In the genomic region with DNA sequence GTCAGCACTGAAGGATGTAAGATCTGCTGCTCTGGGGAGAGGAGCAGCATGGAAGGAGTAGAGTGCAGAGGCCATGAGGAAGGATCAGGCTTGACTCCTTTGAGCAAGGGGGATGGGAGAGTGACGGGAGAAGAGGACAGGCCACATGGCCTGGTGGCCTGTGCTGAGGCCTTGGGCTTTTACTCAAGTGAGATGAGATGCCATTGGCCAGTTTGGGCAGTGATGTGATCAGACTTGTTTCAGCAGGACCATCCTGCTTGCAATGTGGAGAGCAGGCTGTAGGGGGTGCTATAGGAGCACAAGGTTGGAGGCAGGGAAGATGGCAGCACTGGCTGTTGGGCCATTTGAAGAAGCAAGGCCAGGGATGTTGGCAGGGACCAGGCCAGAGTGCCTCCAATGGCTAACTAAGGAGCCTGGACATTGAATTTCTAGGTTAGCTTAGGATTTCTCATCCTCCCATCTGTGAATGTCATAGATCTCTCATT, we compare ENCODE assay signal across 3 cellular contexts.
A peak's percentile ranks its signal among the peaks of the same experiment; 100 is the strongest.
TF ChIP-seq lines count a peak whose summit lies in the region.

No MANE protein-coding gene starts in this region.

TF ChIP-seq in GM23338, 12 proteins besides CTCF, POLR2A, EP300 and RAD21:
- no peak for TF ChIP-seq ZNF331 (CRISPR knock-in tag; IDR thresholded peaks at IDR 0.05; ENCODE audit: low read depth)
- no peak for TF ChIP-seq EZH2phosphoT487 (IDR thresholded peaks at IDR 0.05; ENCODE audit: unreplicated experiment)
- TF ChIP-seq ZNF114 (CRISPR knock-in tag; IDR thresholded peaks at IDR 0.05), result peak; percentile 82; the same call in 1 of the 2 replicates
- no peak for TF ChIP-seq NANOG (IDR thresholded peaks at IDR 0.05; ENCODE audit: borderline replicate concordance)
- peak; percentile 54 for TF ChIP-seq CREB1 (CRISPR knock-in tag; IDR thresholded peaks at IDR 0.05; ENCODE audit: low read depth)
TF ChIP-seq in GM23338: peak in this region for 2.

TF ChIP-seq in SK-N-SH treated with all-trans-retinoic acid at 6 μM for 48 hours, 23 proteins besides CTCF, POLR2A, EP300 and RAD21:
- TF ChIP-seq ZFP30 (CRISPR knock-in tag; IDR thresholded peaks at IDR 0.05) (no peak), ISL1 (CRISPR knock-in tag; IDR thresholded peaks at IDR 0.05) (no peak), RARB (CRISPR knock-in tag; IDR thresholded peaks at IDR 0.05) (no peak), SNAI2 (CRISPR knock-in tag; IDR thresholded peaks at IDR 0.05) (no peak), ARNTL (CRISPR knock-in tag; IDR thresholded peaks at IDR 0.05; ENCODE audit: borderline replicate concordance, low read depth) (no peak), OSR1 (CRISPR knock-in tag; IDR thresholded peaks at IDR 0.05) (no peak), ZC3H10 (CRISPR knock-in tag; IDR thresholded peaks at IDR 0.05) (no peak), ESRRG (CRISPR knock-in tag; IDR thresholded peaks at IDR 0.05) (no peak), TCF4 (CRISPR knock-in tag; IDR thresholded peaks at IDR 0.05; ENCODE audit: borderline replicate concordance) (no peak), TOX (CRISPR knock-in tag; IDR thresholded peaks at IDR 0.05; ENCODE audit: borderline replicate concordance) (no peak), CSDC2 (CRISPR knock-in tag; IDR thresholded peaks at IDR 0.05) (no peak)
- TF ChIP-seq, protein P1, sequence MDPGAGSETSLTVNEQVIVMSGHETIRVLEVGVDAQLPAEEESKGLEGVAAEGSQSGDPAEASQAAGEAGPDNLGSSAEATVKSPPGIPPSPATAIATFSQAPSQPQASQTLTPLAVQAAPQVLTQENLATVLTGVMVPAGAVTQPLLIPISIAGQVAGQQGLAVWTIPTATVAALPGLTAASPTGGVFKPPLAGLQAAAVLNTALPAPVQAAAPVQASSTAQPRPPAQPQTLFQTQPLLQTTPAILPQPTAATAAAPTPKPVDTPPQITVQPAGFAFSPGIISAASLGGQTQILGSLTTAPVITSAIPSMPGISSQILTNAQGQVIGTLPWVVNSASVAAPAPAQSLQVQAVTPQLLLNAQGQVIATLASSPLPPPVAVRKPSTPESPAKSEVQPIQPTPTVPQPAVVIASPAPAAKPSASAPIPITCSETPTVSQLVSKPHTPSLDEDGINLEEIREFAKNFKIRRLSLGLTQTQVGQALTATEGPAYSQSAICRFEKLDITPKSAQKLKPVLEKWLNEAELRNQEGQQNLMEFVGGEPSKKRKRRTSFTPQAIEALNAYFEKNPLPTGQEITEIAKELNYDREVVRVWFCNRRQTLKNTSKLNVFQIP (CRISPR knock-in tag; IDR thresholded peaks at IDR 0.05; ENCODE audit: borderline replicate concordance, low read depth), result no peak
- TF ChIP-seq, protein P2, sequence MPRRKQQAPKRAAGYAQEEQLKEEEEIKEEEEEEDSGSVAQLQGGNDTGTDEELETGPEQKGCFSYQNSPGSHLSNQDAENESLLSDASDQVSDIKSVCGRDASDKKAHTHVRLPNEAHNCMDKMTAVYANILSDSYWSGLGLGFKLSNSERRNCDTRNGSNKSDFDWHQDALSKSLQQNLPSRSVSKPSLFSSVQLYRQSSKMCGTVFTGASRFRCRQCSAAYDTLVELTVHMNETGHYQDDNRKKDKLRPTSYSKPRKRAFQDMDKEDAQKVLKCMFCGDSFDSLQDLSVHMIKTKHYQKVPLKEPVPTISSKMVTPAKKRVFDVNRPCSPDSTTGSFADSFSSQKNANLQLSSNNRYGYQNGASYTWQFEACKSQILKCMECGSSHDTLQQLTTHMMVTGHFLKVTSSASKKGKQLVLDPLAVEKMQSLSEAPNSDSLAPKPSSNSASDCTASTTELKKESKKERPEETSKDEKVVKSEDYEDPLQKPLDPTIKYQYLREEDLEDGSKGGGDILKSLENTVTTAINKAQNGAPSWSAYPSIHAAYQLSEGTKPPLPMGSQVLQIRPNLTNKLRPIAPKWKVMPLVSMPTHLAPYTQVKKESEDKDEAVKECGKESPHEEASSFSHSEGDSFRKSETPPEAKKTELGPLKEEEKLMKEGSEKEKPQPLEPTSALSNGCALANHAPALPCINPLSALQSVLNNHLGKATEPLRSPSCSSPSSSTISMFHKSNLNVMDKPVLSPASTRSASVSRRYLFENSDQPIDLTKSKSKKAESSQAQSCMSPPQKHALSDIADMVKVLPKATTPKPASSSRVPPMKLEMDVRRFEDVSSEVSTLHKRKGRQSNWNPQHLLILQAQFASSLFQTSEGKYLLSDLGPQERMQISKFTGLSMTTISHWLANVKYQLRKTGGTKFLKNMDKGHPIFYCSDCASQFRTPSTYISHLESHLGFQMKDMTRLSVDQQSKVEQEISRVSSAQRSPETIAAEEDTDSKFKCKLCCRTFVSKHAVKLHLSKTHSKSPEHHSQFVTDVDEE (CRISPR knock-in tag; IDR thresholded peaks at IDR 0.05), result no peak
- TF ChIP-seq, protein P3, sequence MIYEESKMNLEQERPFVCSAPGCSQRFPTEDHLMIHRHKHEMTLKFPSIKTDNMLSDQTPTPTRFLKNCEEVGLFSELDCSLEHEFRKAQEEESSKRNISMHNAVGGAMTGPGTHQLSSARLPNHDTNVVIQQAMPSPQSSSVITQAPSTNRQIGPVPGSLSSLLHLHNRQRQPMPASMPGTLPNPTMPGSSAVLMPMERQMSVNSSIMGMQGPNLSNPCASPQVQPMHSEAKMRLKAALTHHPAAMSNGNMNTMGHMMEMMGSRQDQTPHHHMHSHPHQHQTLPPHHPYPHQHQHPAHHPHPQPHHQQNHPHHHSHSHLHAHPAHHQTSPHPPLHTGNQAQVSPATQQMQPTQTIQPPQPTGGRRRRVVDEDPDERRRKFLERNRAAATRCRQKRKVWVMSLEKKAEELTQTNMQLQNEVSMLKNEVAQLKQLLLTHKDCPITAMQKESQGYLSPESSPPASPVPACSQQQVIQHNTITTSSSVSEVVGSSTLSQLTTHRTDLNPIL (CRISPR knock-in tag; IDR thresholded peaks at IDR 0.05; ENCODE audit: low read depth), result no peak

TF ChIP-seq in K562, 482 proteins besides CTCF, POLR2A, EP300 and RAD21:
- TF ChIP-seq, protein P4, sequence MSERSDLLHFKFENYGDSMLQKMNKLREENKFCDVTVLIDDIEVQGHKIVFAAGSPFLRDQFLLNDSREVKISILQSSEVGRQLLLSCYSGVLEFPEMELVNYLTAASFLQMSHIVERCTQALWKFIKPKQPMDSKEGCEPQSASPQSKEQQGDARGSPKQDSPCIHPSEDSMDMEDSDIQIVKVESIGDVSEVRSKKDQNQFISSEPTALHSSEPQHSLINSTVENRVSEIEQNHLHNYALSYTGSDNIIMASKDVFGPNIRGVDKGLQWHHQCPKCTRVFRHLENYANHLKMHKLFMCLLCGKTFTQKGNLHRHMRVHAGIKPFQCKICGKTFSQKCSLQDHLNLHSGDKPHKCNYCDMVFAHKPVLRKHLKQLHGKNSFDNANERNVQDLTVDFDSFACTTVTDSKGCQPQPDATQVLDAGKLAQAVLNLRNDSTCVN (CRISPR knock-in tag; IDR thresholded peaks at IDR 0.05), result no peak
- TF ChIP-seq FOXP1 (CRISPR knock-in tag; IDR thresholded peaks at IDR 0.05) (no peak), YY1 (IDR thresholded peaks at IDR 0.05; ENCODE audit: borderline replicate concordance in 1 of 3, control insufficient read depth in 1 of 3, extremely low read depth in 1 of 3, insufficient read depth in 3 of 3, insufficient read length in 1 of 3, insufficient replicate concordance in 2 of 3, low read depth in 1 of 3, low read length in 2 of 3) (peak in 2 of 3 experiments; percentile 55 to 83), ZNF408 (CRISPR knock-in tag; IDR thresholded peaks at IDR 0.05; ENCODE audit: low read depth) (no peak), BRD9 (IDR thresholded peaks at IDR 0.05; ENCODE audit: low read depth, partially characterized antibody) (no peak), KHSRP (IDR thresholded peaks at IDR 0.05) (no peak), ETV6 (IDR thresholded peaks at IDR 0.05; ENCODE audit: borderline replicate concordance in 1 of 2, low read depth in 2 of 2, low read length in 1 of 2) (no peak), ETV6 (CRISPR knock-in tag; IDR thresholded peaks at IDR 0.05; ENCODE audit: borderline replicate concordance) (no peak), EHMT2 (IDR thresholded peaks at IDR 0.05) (peak; percentile 84), RCOR1 (IDR thresholded peaks at IDR 0.05; ENCODE audit: borderline replicate concordance in 1 of 2, low read depth in 2 of 2, low read length in 2 of 2) (peak in 1 of 2 experiments; percentile 24; a peak in 1 of 4 replicates), SMC3 (conservative IDR thresholded peaks at IDR 0.05; ENCODE audit: insufficient read depth, low read depth, low read length) (peak; percentile 55; the same call in 1 of the 2 replicates)
- TF ChIP-seq, protein P5, sequence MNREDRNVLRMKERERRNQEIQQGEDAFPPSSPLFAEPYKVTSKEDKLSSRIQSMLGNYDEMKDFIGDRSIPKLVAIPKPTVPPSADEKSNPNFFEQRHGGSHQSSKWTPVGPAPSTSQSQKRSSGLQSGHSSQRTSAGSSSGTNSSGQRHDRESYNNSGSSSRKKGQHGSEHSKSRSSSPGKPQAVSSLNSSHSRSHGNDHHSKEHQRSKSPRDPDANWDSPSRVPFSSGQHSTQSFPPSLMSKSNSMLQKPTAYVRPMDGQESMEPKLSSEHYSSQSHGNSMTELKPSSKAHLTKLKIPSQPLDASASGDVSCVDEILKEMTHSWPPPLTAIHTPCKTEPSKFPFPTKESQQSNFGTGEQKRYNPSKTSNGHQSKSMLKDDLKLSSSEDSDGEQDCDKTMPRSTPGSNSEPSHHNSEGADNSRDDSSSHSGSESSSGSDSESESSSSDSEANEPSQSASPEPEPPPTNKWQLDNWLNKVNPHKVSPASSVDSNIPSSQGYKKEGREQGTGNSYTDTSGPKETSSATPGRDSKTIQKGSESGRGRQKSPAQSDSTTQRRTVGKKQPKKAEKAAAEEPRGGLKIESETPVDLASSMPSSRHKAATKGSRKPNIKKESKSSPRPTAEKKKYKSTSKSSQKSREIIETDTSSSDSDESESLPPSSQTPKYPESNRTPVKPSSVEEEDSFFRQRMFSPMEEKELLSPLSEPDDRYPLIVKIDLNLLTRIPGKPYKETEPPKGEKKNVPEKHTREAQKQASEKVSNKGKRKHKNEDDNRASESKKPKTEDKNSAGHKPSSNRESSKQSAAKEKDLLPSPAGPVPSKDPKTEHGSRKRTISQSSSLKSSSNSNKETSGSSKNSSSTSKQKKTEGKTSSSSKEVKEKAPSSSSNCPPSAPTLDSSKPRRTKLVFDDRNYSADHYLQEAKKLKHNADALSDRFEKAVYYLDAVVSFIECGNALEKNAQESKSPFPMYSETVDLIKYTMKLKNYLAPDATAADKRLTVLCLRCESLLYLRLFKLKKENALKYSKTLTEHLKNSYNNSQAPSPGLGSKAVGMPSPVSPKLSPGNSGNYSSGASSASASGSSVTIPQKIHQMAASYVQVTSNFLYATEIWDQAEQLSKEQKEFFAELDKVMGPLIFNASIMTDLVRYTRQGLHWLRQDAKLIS (CRISPR knock-in tag; IDR thresholded peaks at IDR 0.05), result no peak
- TF ChIP-seq, protein P6, sequence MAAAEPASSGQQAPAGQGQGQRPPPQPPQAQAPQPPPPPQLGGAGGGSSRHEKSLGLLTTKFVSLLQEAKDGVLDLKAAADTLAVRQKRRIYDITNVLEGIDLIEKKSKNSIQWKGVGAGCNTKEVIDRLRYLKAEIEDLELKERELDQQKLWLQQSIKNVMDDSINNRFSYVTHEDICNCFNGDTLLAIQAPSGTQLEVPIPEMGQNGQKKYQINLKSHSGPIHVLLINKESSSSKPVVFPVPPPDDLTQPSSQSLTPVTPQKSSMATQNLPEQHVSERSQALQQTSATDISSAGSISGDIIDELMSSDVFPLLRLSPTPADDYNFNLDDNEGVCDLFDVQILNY (CRISPR knock-in tag; IDR thresholded peaks at IDR 0.05), result no peak
